In the genomic region with DNA sequence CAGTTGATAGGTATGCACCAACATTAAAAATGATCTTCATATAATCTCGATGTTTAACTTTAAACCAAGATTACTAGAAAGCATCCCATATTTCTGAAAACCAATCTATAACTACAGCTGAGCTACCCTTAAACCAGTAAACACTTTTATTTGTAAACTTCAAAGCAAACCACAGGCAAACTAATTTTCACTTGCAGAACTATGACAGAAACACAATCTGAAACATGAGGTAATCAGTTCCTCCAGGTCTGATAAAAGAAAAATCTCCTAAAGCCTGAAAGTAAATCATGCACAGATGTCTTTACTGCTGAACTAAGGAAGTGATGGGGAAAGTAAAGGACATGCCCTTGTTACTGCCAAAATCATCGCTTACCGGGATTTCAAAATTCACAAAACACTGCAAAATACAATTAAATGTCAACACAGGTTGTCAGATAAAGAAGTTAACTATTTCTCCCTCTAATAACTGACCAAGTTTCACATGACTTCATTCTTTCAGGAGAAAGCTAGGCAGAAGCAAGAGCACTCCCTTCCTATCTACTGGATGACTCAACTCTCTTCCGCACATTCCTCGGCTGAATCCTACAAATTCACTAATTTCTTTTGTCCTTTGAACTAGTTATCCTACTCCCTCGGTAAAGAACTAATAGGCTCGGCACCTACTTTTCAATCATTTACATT, we compare ENCODE assay signal across 8 cellular contexts. TPM values are rescaled to one million over a fixed set of nuclear protein-coding genes. Genes with fewer than 3 reads are reported as not detected.
A peak's percentile ranks its signal among the peaks of the same experiment; 100 is the strongest.
DNase-seq lines count a peak whose midpoint lies in the region; ATAC-seq, FAIRE-seq and TF ChIP-seq lines count a peak whose summit lies in the region.

No MANE protein-coding gene starts in this region.

- no peaks in the 10 kb centered on the region for H4K20me1 ChIP-seq in mammary epithelial cell (ENCODE audit: insufficient read depth, low read length)

- H3K27me3 ChIP-seq in ACC112 (ENCODE audit: insufficient read depth, low read length) (no peaks in the 10 kb centered on the region), mammary epithelial cell (ENCODE audit: insufficient read depth, low read length) (no peaks in the 10 kb centered on the region)

- H3K36me3 ChIP-seq in ACC112 (ENCODE audit: insufficient read depth, low read length) (peaks cover 3% of the 10 kb centered on the region; the same call in 1 of the 2 replicates), mammary epithelial cell (ENCODE audit: insufficient read depth, low read length) (no peaks in the 10 kb centered on the region), urinary bladder (ENCODE audit: insufficient read depth) (no peaks in the 10 kb centered on the region)

- no peak for ATAC-seq in memory B cell (ENCODE audit: low read depth)

- peak overlapping the region; percentile 73 for H3K27ac ChIP-seq in ACC112 (ENCODE audit: low read depth, low read length)
- H3K27ac ChIP-seq in mammary epithelial cell (ENCODE audit: insufficient read depth, low read depth, low read length), result peak overlapping the region; percentile 97
- H3K27ac ChIP-seq in urinary bladder (ENCODE audit: low read depth), result peak overlapping the region; percentile 38

- H3K4me2 ChIP-seq in mammary epithelial cell (ENCODE audit: insufficient read depth, low read depth, low read length), result peak overlapping the region; percentile 83

- H3K4me1 ChIP-seq in ACC112 (ENCODE audit: control insufficient read depth, insufficient read depth, low read length, unreplicated experiment), result peaks cover 13% of the 10 kb centered on the region
- H3K4me1 ChIP-seq in mammary epithelial cell (ENCODE audit: insufficient read depth, low read length), result peaks cover 17% of the 10 kb centered on the region
- H3K4me1 ChIP-seq in urinary bladder (ENCODE audit: insufficient read depth), result no peaks in the 10 kb centered on the region

- TF ChIP-seq POLR2A in GM12891 (IDR thresholded peaks at IDR 0.05; ENCODE audit: low read depth, low read length), result no peak; the same call in 1 of the 2 replicates

- H3K4me3 ChIP-seq in ACC112 (ENCODE audit: low read depth, low read length) (peak overlapping the region; percentile 79), mammary epithelial cell (replicated peaks in 1 of 3; ENCODE audit: insufficient read depth in 1 of 3, low read depth in 2 of 3, low read length in 3 of 3) (peak overlapping the region; percentile 62 to 75 (median 66)), urinary bladder (ENCODE audit: low read depth, low read length) (peak overlapping the region; percentile 4)

- 0% methylated on average over 7 of the region's 7 CpGs for WGBS in mammary epithelial cell (ENCODE audit: low coverage, missing lambda C conversion rate)
- 8% methylated on average over 7 of the region's 7 CpGs for WGBS in urinary bladder

- no peaks in the 10 kb centered on the region for H3K27me3 Mint-ChIP-seq in memory B cell

- peaks cover 55% of the 10 kb centered on the region for H3K79me2 ChIP-seq in ACC112 (ENCODE audit: control insufficient read depth, insufficient read depth, low read length, unreplicated experiment)
- H3K79me2 ChIP-seq in mammary epithelial cell (ENCODE audit: insufficient read depth, low read length), result peaks cover 57% of the 10 kb centered on the region

- no peaks in the 10 kb centered on the region for H3K9me3 ChIP-seq in mammary epithelial cell (replicated peaks; ENCODE audit: insufficient read depth, low read length)

- H3K27ac Mint-ChIP-seq in memory B cell, result peak overlapping the region; percentile 94

- BruUV-seq in mammary epithelial cell (replicated peaks; lab: Mats Ljungman, UMichigan), result TSS peak; percentile 47

- intact Hi-C loops in mammary epithelial cell (cut with micrococcal nuclease), result loop anchor here (1.0 to 5.0 kb wide), 3 partner anchors 28 to 140 kb away; no protein-coding TSS in a partner anchor

- peaks cover 26% of the 10 kb centered on the region for H3K4me1 Mint-ChIP-seq in memory B cell

- H2AFZ ChIP-seq in ACC112 (ENCODE audit: low read length, unreplicated experiment), result no peak overlapping the region
- no peak overlapping the region for H2AFZ ChIP-seq in mammary epithelial cell (ENCODE audit: low read depth, low read length)

- peaks cover 1% of the 10 kb centered on the region for H3K9me3 Mint-ChIP-seq in memory B cell

- CTCF ChIA-PET in mammary epithelial cell (lab: Charles Lee; ENCODE audit: low non-redundant PET), result no interaction called here

- TF ChIP-seq CTCF in mammary epithelial cell (conservative IDR thresholded peaks at IDR 0.05 in 1 of 2, IDR thresholded peaks at IDR 0.05 in 1 of 2; ENCODE audit: extremely low read depth in 1 of 2, insufficient read depth in 1 of 2, low read depth in 1 of 2, low read length in 2 of 2) (no peak), D721Med (IDR thresholded peaks at IDR 0.05; ENCODE audit: insufficient read depth, missing control alignments) (no peak)

- H3K36me3 Mint-ChIP-seq in memory B cell, result peaks cover 5% of the 10 kb centered on the region

- DNase-seq in GM12891 (ENCODE audit: insufficient read length, low spot score), result no peak
- peak; percentile 33 for DNase-seq in NAMALWA (ENCODE audit: low spot score)
- peak; percentile 75 for DNase-seq in mammary epithelial cell
- no peak for DNase-seq in memory B cell (ENCODE audit: low spot score in 2 of 2)
- no peak for DNase-seq in DMS153 (lab: John Stamatoyannopoulos, UW)
- DNase-seq in D721Med (ENCODE audit: insufficient read length, low spot score), result no peak

- dilution Hi-C loops in mammary epithelial cell (cut with HindIII; ENCODE audit: low sequenced_read_pairs), result no loop called here

- peak overlapping the region; percentile 85 for H3K9ac ChIP-seq in mammary epithelial cell (ENCODE audit: insufficient read depth, low read length)

- FAIRE-seq in GM12891 (lab: Jason Lieb, UNC) (peak; percentile 63), D721Med (lab: Jason Lieb, UNC) (no peak)

- H3K4me3 Mint-ChIP-seq in memory B cell, result peak overlapping the region; percentile 86

- in situ Hi-C loops in mammary epithelial cell (cut with MboI; ENCODE audit: low sequenced_read_pairs in 2 of 2), result no loop called here

TF ChIP-seq in GM12891, 5 proteins besides CTCF, POLR2A, EP300 and RAD21:
- TF ChIP-seq PAX5 (IDR thresholded peaks at IDR 0.05; ENCODE audit: insufficient read depth, low read length, severe bottlenecking) (no peak), SPI1 (IDR thresholded peaks at IDR 0.05; ENCODE audit: low read depth, low read length) (peak; percentile 40; the same call in 1 of the 2 replicates), POU2F2 (IDR thresholded peaks at IDR 0.05; ENCODE audit: low read depth, low read length) (no peak), POLR2AphosphoS5 (IDR thresholded peaks at IDR 0.05; ENCODE audit: low read depth, low read length) (no peak), TAF1 (IDR thresholded peaks at IDR 0.05; ENCODE audit: low read depth, low read length) (no peak)

RNA-seq across cellular contexts. Expression of gene EEA1, which starts 1.5 kb away (rescaled TPM):
- 2.9 TPM for polyA plus RNA-seq in GM12891 (2012; ENCODE audit: low read depth, missing spikeins)
- total RNA-seq in mammary epithelial cell (10 to 100 TPM; 17.2 to 45.2 TPM), urinary bladder (53.7 TPM)
- polyA plus RNA-seq in mammary epithelial cell (5.8 TPM), urinary bladder (8.2 TPM)
- polyA minus RNA-seq in mammary epithelial cell, result 43.6 TPM

Comparison
In these comparisons a context has a peak if more than half of its experiments do, and no peak if none do; other contexts are left out.
1. H3K27ac ChIP-seq: peak in every context shown above with its lines; median percentile 97 in mammary epithelial cell; 73 in ACC112; 38 in urinary bladder.
2. H3K4me3 ChIP-seq: peak in every context shown above with its lines; median percentile 79 in ACC112; 66 in mammary epithelial cell; 4 in urinary bladder.
3. DNase-seq: peak in NAMALWA (single experiment) and mammary epithelial cell (single experiment); none in GM12891 (single experiment), memory B cell (0 of 2), DMS153 (single experiment) and D721Med (single experiment).